In the genomic region with DNA sequence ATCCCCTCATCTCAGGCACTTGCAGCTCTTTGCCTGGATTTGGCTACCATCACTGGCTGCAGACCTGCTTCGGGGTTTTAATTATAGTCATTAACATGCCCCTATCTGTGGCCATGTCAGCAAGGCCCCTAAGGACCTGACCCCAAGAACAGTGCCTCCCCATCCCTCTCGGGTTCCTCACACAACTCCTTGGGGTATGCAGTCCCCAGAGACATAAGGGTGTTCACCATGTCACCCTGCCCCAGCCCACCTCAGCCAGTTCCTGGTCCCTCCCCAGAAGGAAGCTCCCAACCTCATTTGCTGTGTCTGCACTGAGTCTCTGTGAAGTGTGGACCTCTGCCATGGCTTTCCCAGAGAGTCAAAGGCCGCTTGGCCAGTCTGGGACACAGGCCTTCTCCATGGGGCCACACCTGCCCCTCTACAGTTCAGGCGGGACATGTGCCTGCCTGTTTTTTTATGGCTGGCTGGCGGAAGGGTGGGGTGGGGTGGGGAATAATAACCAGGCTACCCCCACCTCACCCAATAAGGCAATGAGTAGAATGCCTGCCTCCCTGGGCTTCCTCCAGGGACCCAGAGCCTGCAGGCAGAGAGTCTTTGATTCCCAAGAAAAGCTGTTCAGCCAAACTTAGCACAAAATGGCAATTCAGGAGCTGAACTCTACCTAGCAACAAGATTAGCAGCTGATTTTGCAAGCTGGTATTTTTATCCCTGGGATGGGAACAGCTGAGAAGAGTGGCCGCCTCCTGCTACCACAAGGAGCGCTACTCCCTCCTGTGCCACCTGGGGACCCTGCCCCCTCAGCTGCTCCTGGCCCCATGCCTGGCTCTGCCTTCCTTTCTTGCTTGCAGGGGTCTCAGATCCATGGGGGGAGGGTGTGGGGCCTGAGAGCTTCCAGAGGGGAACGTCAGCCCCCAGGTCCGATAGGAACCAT, we compare ENCODE assay signal across 1 cellular context.
TF ChIP-seq lines count a peak whose summit lies in the region.

No MANE protein-coding gene starts in this region.

TF ChIP-seq in GM23338, 12 proteins besides CTCF, POLR2A, EP300 and RAD21 (continued from another document):
- TF ChIP-seq, protein P1, sequence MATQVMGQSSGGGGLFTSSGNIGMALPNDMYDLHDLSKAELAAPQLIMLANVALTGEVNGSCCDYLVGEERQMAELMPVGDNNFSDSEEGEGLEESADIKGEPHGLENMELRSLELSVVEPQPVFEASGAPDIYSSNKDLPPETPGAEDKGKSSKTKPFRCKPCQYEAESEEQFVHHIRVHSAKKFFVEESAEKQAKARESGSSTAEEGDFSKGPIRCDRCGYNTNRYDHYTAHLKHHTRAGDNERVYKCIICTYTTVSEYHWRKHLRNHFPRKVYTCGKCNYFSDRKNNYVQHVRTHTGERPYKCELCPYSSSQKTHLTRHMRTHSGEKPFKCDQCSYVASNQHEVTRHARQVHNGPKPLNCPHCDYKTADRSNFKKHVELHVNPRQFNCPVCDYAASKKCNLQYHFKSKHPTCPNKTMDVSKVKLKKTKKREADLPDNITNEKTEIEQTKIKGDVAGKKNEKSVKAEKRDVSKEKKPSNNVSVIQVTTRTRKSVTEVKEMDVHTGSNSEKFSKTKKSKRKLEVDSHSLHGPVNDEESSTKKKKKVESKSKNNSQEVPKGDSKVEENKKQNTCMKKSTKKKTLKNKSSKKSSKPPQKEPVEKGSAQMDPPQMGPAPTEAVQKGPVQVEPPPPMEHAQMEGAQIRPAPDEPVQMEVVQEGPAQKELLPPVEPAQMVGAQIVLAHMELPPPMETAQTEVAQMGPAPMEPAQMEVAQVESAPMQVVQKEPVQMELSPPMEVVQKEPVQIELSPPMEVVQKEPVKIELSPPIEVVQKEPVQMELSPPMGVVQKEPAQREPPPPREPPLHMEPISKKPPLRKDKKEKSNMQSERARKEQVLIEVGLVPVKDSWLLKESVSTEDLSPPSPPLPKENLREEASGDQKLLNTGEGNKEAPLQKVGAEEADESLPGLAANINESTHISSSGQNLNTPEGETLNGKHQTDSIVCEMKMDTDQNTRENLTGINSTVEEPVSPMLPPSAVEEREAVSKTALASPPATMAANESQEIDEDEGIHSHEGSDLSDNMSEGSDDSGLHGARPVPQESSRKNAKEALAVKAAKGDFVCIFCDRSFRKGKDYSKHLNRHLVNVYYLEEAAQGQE (IDR thresholded peaks at IDR 0.05; ENCODE audit: unreplicated experiment), result no peak
- TF ChIP-seq, protein P2, sequence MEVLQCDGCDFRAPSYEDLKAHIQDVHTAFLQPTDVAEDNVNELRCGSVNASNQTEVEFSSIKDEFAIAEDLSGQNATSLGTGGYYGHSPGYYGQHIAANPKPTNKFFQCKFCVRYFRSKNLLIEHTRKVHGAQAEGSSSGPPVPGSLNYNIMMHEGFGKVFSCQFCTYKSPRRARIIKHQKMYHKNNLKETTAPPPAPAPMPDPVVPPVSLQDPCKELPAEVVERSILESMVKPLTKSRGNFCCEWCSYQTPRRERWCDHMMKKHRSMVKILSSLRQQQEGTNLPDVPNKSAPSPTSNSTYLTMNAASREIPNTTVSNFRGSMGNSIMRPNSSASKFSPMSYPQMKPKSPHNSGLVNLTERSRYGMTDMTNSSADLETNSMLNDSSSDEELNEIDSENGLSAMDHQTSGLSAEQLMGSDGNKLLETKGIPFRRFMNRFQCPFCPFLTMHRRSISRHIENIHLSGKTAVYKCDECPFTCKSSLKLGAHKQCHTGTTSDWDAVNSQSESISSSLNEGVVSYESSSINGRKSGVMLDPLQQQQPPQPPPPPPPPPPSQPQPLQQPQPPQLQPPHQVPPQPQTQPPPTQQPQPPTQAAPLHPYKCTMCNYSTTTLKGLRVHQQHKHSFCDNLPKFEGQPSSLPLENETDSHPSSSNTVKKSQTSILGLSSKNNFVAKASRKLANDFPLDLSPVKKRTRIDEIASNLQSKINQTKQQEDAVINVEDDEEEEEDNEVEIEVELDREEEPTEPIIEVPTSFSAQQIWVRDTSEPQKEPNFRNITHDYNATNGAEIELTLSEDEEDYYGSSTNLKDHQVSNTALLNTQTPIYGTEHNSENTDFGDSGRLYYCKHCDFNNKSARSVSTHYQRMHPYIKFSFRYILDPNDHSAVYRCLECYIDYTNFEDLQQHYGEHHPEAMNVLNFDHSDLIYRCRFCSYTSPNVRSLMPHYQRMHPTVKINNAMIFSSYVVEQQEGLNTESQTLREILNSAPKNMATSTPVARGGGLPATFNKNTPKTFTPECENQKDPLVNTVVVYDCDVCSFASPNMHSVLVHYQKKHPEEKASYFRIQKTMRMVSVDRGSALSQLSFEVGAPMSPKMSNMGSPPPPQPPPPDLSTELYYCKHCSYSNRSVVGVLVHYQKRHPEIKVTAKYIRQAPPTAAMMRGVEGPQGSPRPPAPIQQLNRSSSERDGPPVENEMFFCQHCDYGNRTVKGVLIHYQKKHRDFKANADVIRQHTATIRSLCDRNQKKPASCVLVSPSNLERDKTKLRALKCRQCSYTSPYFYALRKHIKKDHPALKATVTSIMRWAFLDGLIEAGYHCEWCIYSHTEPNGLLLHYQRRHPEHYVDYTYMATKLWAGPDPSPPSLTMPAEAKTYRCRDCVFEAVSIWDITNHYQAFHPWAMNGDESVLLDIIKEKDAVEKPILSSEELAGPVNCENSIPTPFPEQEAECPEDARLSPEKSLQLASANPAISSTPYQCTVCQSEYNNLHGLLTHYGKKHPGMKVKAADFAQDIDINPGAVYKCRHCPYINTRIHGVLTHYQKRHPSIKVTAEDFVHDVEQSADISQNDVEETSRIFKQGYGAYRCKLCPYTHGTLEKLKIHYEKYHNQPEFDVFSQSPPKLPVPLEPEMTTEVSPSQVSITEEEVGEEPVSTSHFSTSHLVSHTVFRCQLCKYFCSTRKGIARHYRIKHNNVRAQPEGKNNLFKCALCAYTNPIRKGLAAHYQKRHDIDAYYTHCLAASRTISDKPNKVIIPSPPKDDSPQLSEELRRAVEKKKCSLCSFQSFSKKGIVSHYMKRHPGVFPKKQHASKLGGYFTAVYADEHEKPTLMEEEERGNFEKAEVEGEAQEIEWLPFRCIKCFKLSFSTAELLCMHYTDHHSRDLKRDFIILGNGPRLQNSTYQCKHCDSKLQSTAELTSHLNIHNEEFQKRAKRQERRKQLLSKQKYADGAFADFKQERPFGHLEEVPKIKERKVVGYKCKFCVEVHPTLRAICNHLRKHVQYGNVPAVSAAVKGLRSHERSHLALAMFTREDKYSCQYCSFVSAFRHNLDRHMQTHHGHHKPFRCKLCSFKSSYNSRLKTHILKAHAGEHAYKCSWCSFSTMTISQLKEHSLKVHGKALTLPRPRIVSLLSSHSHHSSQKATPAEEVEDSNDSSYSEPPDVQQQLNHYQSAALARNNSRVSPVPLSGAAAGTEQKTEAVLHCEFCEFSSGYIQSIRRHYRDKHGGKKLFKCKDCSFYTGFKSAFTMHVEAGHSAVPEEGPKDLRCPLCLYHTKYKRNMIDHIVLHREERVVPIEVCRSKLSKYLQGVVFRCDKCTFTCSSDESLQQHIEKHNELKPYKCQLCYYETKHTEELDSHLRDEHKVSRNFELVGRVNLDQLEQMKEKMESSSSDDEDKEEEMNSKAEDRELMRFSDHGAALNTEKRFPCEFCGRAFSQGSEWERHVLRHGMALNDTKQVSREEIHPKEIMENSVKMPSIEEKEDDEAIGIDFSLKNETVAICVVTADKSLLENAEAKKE (CRISPR knock-in tag; IDR thresholded peaks at IDR 0.05), result no peak
- TF ChIP-seq ZNF331 (CRISPR knock-in tag; IDR thresholded peaks at IDR 0.05; ENCODE audit: low read depth), result no peak
- TF ChIP-seq, protein P3, sequence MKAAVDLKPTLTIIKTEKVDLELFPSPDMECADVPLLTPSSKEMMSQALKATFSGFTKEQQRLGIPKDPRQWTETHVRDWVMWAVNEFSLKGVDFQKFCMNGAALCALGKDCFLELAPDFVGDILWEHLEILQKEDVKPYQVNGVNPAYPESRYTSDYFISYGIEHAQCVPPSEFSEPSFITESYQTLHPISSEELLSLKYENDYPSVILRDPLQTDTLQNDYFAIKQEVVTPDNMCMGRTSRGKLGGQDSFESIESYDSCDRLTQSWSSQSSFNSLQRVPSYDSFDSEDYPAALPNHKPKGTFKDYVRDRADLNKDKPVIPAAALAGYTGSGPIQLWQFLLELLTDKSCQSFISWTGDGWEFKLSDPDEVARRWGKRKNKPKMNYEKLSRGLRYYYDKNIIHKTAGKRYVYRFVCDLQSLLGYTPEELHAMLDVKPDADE (IDR thresholded peaks at IDR 0.05), result no peak
